In the genomic region with DNA sequence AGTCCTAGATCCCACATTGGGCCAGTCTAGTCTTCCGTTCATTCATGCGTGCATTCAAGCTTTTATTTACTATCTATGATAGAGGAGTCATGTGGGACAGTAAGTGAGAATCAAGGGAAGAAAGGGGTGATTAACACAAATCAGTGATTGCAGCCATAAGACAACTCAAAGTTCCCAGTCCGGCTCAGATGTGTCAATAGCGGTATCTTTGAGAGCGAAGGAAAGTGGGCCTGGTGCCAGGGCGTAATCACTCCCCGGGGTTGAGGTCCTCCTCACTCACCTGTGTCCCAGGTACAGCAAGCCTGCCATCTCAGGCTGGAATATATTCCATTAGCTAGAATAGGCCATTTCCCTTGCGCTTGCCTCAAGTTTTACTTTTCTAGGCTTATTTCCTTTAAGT, we compare ENCODE assay signal across 11 cellular contexts.
"Had no signal": no experiment of that assay in that cellular context is flagged by ENCODE, and none has a peak within 500 bp of the region (broad histone marks: within the 10 kb centered on the region; RNA-seq: fewer than 3 reads in every experiment).

No MANE protein-coding gene starts in this region.

- H3K27ac ChIP-seq: left ventricle myocardium inferior, lower lobe of right lung, tibial artery, upper lobe of right lung, vagina had no signal

- DNase-seq: effector memory CD4-positive, alpha-beta T cell; left ventricle myocardium inferior; lower lobe of right lung; naive thymus-derived CD4-positive, alpha-beta T cell; stimulated activated CD4-positive, alpha-beta T cell treated with anti-CD3 and anti-CD28 coated beads, Interleukin-2, amount 100 ng/mL, for 48 hours; stimulated activated naive CD8-positive, alpha-beta T cell treated with anti-CD3 and anti-CD28 coated beads, Interleukin-15, Interleukin-2, amounts not matched to agents 100 U/mL and 50 U/mL, for 24 hours; tibial artery; upper lobe of right lung had no signal

- H3K27me3 ChIP-seq: tibial artery, upper lobe of right lung, vagina had no signal

- H3K9me3 ChIP-seq: left ventricle myocardium inferior, lower lobe of right lung, tibial artery, upper lobe of right lung, vagina had no signal

- H3K36me3 ChIP-seq: left ventricle myocardium inferior, lower lobe of right lung, tibial artery, upper lobe of right lung, vagina had no signal

- H3K4me1 ChIP-seq: left ventricle myocardium inferior, lower lobe of right lung, tibial artery, upper lobe of right lung, vagina had no signal

- H3K4me3 ChIP-seq: left ventricle myocardium inferior, lower lobe of right lung, smooth muscle cell, tibial artery, upper lobe of right lung, vagina had no signal

- ATAC-seq: esophagus mucosa; lower lobe of right lung; naive thymus-derived CD4-positive, alpha-beta T cell; stimulated activated naive CD8-positive, alpha-beta T cell treated with anti-CD3 and anti-CD28 coated beads, Interleukin-15, Interleukin-2, amounts not matched to agents 100 U/mL and 50 U/mL, for 24 hours; upper lobe of right lung had no signal
